In the genomic region with DNA sequence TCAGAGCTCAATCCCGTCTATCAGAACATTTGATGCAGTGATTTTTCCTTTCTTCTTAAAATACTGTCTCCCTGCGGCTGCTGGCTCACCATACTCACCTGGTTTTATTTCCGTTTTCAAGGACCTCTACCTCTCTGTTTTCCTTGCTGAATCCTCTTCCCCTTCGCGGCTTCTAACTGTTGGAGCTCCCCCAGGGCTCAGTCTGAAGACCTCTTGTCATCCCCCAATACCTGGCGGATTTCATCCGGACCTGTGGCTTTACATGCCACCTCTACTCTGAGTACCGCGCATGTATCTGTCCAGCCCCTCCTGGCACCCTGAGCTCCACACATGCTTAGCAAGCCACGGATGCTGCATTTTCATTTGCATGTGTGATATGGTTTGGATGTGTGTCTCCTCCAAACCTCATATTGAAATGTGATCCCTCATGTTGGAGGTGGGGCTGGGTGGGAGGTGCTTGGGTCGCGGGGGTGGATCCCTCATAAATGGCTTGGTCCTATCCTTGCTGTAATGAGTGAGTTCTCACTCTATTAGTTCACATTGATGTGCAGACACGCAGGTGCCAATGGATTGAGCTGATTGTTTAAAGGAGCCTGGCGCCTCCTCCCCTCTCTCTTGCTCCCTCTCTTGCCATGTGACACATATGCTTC, we compare ENCODE assay signal across 1 cellular context.
TF ChIP-seq lines count a peak whose summit lies in the region.

No MANE protein-coding gene starts in this region.

TF ChIP-seq in K562, 482 proteins besides CTCF, POLR2A, EP300 and RAD21 (continued from another document):
- TF ChIP-seq STAT6 (CRISPR knock-in tag; IDR thresholded peaks at IDR 0.05) (no peak), RCOR1 (IDR thresholded peaks at IDR 0.05; ENCODE audit: borderline replicate concordance in 1 of 2, low read depth in 2 of 2, low read length in 2 of 2) (no peak), PRMT5 (CRISPR knock-in tag; IDR thresholded peaks at IDR 0.05) (no peak), NR2C2 (CRISPR knock-in tag; IDR thresholded peaks at IDR 0.05) (no peak), NR2C2 (tag; IDR thresholded peaks at IDR 0.05) (no peak), MBD2 (IDR thresholded peaks at IDR 0.05; ENCODE audit: borderline replicate concordance, low read depth) (no peak), THRAP3 (IDR thresholded peaks at IDR 0.05; ENCODE audit: borderline replicate concordance) (no peak), CBFA2T2 (conservative IDR thresholded peaks at IDR 0.05) (no peak), CTCFL (IDR thresholded peaks at IDR 0.05; ENCODE audit: borderline replicate concordance, insufficient read depth, low read depth, low read length, poor library complexity, severe bottlenecking) (no peak), HDAC3 (IDR thresholded peaks at IDR 0.05; ENCODE audit: borderline replicate concordance, partially characterized antibody) (no peak), ZNF696 (CRISPR knock-in tag; conservative IDR thresholded peaks at IDR 0.05) (no peak), FOXP1 (CRISPR knock-in tag; IDR thresholded peaks at IDR 0.05) (no peak)
TF ChIP-seq in K562: peak in this region for 0.
